1 cellular context compared by ENCODE assay signal in the genomic region with DNA sequence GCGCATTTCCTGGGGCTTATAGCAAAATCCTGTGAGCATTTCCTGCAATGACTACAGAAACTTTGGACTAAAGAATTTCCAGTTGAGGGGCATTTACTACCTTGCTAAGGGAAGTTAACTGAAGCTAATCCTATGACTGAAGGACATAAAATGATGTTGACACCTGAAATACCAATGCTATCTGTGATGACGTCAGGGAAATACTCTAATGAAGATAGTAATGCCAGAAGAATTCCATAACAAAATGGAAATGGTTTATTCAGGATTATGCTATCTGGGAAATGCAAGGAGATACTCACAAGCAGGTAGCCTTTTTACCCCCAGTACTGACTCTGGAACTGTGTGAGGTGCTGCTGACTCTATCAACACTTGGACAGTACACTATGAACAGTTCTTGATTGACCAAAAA.
TF ChIP-seq lines count a peak whose summit lies in the region.

No MANE protein-coding gene starts in this region.

TF ChIP-seq in SK-N-SH treated with all-trans-retinoic acid at 6 μM for 48 hours, 23 proteins besides CTCF, POLR2A, EP300 and RAD21 (continued from another document):
- TF ChIP-seq, protein P1, sequence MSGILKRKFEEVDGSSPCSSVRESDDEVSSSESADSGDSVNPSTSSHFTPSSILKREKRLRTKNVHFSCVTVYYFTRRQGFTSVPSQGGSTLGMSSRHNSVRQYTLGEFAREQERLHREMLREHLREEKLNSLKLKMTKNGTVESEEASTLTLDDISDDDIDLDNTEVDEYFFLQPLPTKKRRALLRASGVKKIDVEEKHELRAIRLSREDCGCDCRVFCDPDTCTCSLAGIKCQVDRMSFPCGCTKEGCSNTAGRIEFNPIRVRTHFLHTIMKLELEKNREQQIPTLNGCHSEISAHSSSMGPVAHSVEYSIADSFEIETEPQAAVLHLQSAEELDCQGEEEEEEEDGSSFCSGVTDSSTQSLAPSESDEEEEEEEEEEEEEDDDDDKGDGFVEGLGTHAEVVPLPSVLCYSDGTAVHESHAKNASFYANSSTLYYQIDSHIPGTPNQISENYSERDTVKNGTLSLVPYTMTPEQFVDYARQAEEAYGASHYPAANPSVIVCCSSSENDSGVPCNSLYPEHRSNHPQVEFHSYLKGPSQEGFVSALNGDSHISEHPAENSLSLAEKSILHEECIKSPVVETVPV (CRISPR knock-in tag; IDR thresholded peaks at IDR 0.05) = no peak
- TF ChIP-seq ZNF70 (CRISPR knock-in tag; IDR thresholded peaks at IDR 0.05) = no peak
- no peak for TF ChIP-seq CSDC2 (CRISPR knock-in tag; IDR thresholded peaks at IDR 0.05)
